ENCODE assay signal across 8 cellular contexts in the genomic region with DNA sequence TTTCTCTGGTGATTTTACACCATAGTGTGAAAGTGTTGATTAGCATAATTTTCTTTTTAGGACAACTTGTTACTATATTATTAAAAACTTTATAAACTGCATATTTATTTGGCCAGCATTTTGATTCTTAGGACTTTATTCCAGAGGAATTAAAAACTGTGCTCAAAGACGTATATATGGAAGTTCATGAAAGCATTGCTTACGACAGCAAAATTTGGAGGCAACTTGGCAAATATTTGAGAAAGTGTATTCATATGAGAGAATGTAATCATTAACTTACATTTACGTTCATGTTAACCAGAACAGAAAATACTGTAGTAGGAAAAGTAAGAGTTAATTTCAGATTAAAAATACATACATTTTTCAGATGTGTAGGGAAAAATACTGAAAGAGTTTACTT.
"Had no signal": no experiment of that assay in that cellular context is flagged by ENCODE, and none has a peak within 500 bp of the region (broad histone marks: within the 10 kb centered on the region; RNA-seq: fewer than 3 reads in every experiment).

No MANE protein-coding gene starts in this region.

- H3K4me3 ChIP-seq: GM12878 had no signal

- FAIRE-seq: G401.6, GM12878, GM12891, GM12892, GM18507, GM19239 had no signal

- DNase-seq: GDM1, GF-D8 had no signal

- ATAC-seq: GM12878 had no signal
